Comparison of ENCODE assay signal across 31 cellular contexts in the genomic region with DNA sequence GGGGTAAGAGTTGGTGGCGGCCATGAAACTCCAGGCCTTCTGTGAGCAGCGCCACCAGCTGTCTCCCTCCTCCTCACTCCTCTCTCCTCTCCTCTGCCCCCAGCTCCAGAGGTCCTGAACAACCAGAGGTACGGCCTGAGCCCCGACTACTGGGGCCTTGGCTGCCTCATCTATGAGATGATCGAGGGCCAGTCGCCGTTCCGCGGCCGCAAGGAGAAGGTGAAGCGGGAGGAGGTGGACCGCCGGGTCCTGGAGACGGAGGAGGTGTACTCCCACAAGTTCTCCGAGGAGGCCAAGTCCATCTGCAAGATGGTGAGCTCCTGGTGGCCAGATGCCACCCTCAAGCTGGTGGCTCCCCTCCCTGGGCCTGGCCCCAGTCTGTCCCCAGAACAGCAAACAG.
"Had no signal": no experiment of that assay in that cellular context is flagged by ENCODE, and none has a peak within 500 bp of the region (broad histone marks: within the 10 kb centered on the region; RNA-seq: fewer than 3 reads in every experiment).

No MANE protein-coding gene starts in this region.

- DNase-seq: activated CD4-positive, alpha-beta T cell treated with anti-CD3 and anti-CD28 coated beads for 4 hours; activated CD4-positive, alpha-beta T cell treated with anti-CD3 and anti-CD28 coated beads, Interleukin-2, amount 50 U/mL, for 4 hours; activated CD8-positive, alpha-beta memory T cell treated with anti-CD3 and anti-CD28 coated beads for 24 hours; activated effector memory CD4-positive, alpha-beta T cell treated with anti-CD3 and anti-CD28 coated beads, Interleukin-2, amount 50 U/mL, for 16 hours; activated naive CD4-positive, alpha-beta T cell treated with anti-CD3 and anti-CD28 coated beads for 36 hours; activated naive CD8-positive, alpha-beta T cell treated with anti-CD3 and anti-CD28 coated beads for 36 hours; adrenal gland; body of pancreas; cerebellar nuclear complex; colonic mucosa; effector CD8-positive, alpha-beta T cell; glutamatergic neuron; hippocampal formation; naive B cell; nephron progenitor cell; nucleus accumbens; pancreas; retina; stimulated activated CD4-positive, alpha-beta T cell treated with anti-CD3 and anti-CD28 coated beads, Interleukin-1b, Interleukin-23, amount 100 ng/mL, for 48 hours; stimulated activated naive CD4-positive, alpha-beta T cell; T-helper 1 cell; transverse colon had no signal

- H3K4me2 ChIP-seq: smooth muscle cell had no signal

- H3K27me3 Mint-ChIP-seq: activated naive CD8-positive, alpha-beta T cell treated with anti-CD3 and anti-CD28 coated beads for 36 hours; naive B cell had no signal

- H3K36me3 ChIP-seq: colonic mucosa, pancreas, prostate gland, transverse colon had no signal

- H3K27ac ChIP-seq: adrenal gland, body of pancreas, colonic mucosa, pancreas, prostate gland, suprapubic skin, transverse colon, VCaP had no signal

- FAIRE-seq: endometrium, frontal cortex, keratinocyte, pancreas, urothelium cell line had no signal

- H3K4me1 ChIP-seq: adrenal gland, body of pancreas, colonic mucosa, pancreas, prostate gland, transverse colon had no signal

- H3K4me3 Mint-ChIP-seq: activated naive CD4-positive, alpha-beta T cell treated with anti-CD3 and anti-CD28 coated beads for 36 hours; activated naive CD8-positive, alpha-beta T cell treated with anti-CD3 and anti-CD28 coated beads for 36 hours; nephron progenitor cell had no signal

- H3K27me3 ChIP-seq: adrenal gland, body of pancreas, colonic mucosa, pancreas, suprapubic skin, transverse colon had no signal

- H3K9me3 ChIP-seq: adrenal gland, body of pancreas, colonic mucosa, pancreas, prostate gland, suprapubic skin, transverse colon had no signal

- ATAC-seq: body of pancreas, left lobe of liver, pancreas had no signal

- H3K27ac Mint-ChIP-seq: activated naive CD4-positive, alpha-beta T cell treated with anti-CD3 and anti-CD28 coated beads for 36 hours; activated naive CD8-positive, alpha-beta T cell treated with anti-CD3 and anti-CD28 coated beads for 36 hours had no signal

- H3K4me3 ChIP-seq: adrenal gland, body of pancreas, colonic mucosa, pancreas, prostate gland, smooth muscle cell, suprapubic skin, transverse colon had no signal
